In the genomic region with DNA sequence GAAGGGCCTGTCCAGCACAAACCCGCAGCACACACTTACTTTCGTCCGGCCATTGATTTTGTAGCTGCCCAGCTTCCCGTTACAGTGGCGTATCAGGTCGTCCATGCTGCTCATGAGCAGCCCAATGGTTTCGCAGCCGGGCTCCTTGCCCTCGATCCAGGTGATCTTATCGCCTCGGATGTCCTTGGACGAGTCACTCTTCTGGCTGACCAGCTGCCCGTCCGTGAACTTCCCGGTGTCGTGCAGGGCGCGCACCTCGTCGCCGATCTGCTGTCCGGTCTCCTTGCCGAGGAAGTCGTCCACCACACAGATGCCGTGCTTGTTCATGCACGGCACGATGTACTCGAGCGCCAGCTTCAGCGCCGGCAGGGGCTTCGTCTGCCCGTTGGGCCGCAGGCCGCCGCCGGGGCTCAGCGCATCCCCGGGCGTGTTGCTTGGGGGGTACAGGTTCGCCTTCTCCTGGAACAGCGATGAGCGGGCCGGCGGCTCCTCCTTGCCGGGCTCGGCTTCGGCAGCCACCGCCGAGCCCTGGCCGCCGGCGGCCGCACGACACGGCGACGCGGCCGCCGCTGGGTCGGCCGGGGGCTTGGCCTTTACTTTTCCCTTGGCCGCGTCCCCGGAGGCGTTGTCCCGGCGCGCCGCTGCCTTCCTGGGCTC, we compare ENCODE assay signal across 1 cellular context.
TF ChIP-seq lines count a peak whose summit lies in the region.

No MANE protein-coding gene starts in this region.

TF ChIP-seq in K562, 482 proteins besides CTCF, POLR2A, EP300 and RAD21 (continued from another document and continues in another):
- TF ChIP-seq, protein P1, sequence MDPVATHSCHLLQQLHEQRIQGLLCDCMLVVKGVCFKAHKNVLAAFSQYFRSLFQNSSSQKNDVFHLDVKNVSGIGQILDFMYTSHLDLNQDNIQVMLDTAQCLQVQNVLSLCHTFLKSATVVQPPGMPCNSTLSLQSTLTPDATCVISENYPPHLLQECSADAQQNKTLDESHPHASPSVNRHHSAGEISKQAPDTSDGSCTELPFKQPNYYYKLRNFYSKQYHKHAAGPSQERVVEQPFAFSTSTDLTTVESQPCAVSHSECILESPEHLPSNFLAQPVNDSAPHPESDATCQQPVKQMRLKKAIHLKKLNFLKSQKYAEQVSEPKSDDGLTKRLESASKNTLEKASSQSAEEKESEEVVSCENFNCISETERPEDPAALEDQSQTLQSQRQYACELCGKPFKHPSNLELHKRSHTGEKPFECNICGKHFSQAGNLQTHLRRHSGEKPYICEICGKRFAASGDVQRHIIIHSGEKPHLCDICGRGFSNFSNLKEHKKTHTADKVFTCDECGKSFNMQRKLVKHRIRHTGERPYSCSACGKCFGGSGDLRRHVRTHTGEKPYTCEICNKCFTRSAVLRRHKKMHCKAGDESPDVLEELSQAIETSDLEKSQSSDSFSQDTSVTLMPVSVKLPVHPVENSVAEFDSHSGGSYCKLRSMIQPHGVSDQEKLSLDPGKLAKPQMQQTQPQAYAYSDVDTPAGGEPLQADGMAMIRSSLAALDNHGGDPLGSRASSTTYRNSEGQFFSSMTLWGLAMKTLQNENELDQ (CRISPR knock-in tag; IDR thresholded peaks at IDR 0.05; ENCODE audit: borderline replicate concordance): 0 out of 2 replicates have a peak, but pooled peaks have one; percentile 49
- TF ChIP-seq GABPB1 (CRISPR knock-in tag; IDR thresholded peaks at IDR 0.05) (peak; percentile 66; the same call in 1 of the 2 replicates), CHCHD3 (CRISPR knock-in tag; IDR thresholded peaks at IDR 0.05) (no peak), ZNF24 (IDR thresholded peaks at IDR 0.05) (no peak), BACH1 (tag; IDR thresholded peaks at IDR 0.05) (no peak), PRPF4 (IDR thresholded peaks at IDR 0.05; ENCODE audit: insufficient read depth, low read depth, low read length, poor library complexity, severe bottlenecking) (no peak), ZNF444 (CRISPR knock-in tag; IDR thresholded peaks at IDR 0.05) (no peak), TCF3 (CRISPR knock-in tag; IDR thresholded peaks at IDR 0.05) (peak; percentile 25; the same call in 1 of the 2 replicates), RBFOX2 (IDR thresholded peaks at IDR 0.05; ENCODE audit: low read depth, low read length) (peak; percentile 65), ZEB2 (IDR thresholded peaks at IDR 0.05) (peak; percentile 47; the same call in 1 of the 2 replicates), PPARD (CRISPR knock-in tag; IDR thresholded peaks at IDR 0.05) (no peak), KDM2B (CRISPR knock-in tag; IDR thresholded peaks at IDR 0.05) (peak; percentile 79; the same call in 1 of the 2 replicates), ZNF263 (CRISPR knock-in tag; IDR thresholded peaks at IDR 0.05; ENCODE audit: borderline replicate concordance) (no peak), ESRRA (IDR thresholded peaks at IDR 0.05; ENCODE audit: borderline replicate concordance, low read depth) (peak; percentile 93), RUNX1 (IDR thresholded peaks at IDR 0.05; ENCODE audit: low read depth) (peak; percentile 23; the same call in 1 of the 2 replicates), SMARCA4 (IDR thresholded peaks at IDR 0.05) (peak; percentile 62), RCOR1 (IDR thresholded peaks at IDR 0.05; ENCODE audit: borderline replicate concordance in 1 of 2, low read depth in 2 of 2, low read length in 2 of 2) (peak in 1 of 2 experiments; percentile 66; a peak in 2 of 4 replicates), SMARCB1 (IDR thresholded peaks at IDR 0.05; ENCODE audit: insufficient read length, low read depth) (no peak), BCOR (IDR thresholded peaks at IDR 0.05) (peak; percentile 80), ZNF124 (CRISPR knock-in tag; IDR thresholded peaks at IDR 0.05) (no peak), ATF1 (CRISPR knock-in tag; IDR thresholded peaks at IDR 0.05) (no peak), ATF1 (tag; IDR thresholded peaks at IDR 0.05) (peak; percentile 15; the same call in 1 of the 2 replicates), SAFB (IDR thresholded peaks at IDR 0.05; ENCODE audit: borderline replicate concordance, low read depth, low read length) (0 out of 2 replicates have a peak, but pooled peaks have one; percentile 13), PHB (CRISPR knock-in tag; IDR thresholded peaks at IDR 0.05) (no peak), RAD51 (IDR thresholded peaks at IDR 0.05; ENCODE audit: borderline replicate concordance, low read depth) (no peak), CREM (IDR thresholded peaks at IDR 0.05; ENCODE audit: low read depth) (peak; percentile 61; the same call in 1 of the 2 replicates), TGIF2 (CRISPR knock-in tag; IDR thresholded peaks at IDR 0.05) (no peak), PML (IDR thresholded peaks at IDR 0.05; ENCODE audit: low read length) (0 out of 2 replicates have a peak, but pooled peaks have one; percentile 34)
- TF ChIP-seq, protein P2, sequence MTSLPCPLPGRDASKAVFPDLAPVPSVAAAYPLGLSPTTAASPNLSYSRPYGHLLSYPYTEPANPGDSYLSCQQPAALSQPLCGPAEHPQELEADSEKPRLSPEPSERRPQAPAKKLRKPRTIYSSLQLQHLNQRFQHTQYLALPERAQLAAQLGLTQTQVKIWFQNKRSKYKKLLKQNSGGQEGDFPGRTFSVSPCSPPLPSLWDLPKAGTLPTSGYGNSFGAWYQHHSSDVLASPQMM (CRISPR knock-in tag; IDR thresholded peaks at IDR 0.05): no peak
- TF ChIP-seq, protein P3, sequence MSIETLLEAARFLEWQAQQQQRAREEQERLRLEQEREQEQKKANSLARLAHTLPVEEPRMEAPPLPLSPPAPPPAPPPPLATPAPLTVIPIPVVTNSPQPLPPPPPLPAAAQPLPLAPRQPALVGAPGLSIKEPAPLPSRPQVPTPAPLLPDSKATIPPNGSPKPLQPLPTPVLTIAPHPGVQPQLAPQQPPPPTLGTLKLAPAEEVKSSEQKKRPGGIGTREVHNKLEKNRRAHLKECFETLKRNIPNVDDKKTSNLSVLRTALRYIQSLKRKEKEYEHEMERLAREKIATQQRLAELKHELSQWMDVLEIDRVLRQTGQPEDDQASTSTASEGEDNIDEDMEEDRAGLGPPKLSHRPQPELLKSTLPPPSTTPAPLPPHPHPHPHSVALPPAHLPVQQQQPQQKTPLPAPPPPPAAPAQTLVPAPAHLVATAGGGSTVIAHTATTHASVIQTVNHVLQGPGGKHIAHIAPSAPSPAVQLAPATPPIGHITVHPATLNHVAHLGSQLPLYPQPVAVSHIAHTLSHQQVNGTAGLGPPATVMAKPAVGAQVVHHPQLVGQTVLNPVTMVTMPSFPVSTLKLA (conservative IDR thresholded peaks at IDR 0.05): 0 out of 4 replicates have a peak, but pooled peaks of 1 of the 2 experiments have one; percentile 30
- TF ChIP-seq, protein P4, sequence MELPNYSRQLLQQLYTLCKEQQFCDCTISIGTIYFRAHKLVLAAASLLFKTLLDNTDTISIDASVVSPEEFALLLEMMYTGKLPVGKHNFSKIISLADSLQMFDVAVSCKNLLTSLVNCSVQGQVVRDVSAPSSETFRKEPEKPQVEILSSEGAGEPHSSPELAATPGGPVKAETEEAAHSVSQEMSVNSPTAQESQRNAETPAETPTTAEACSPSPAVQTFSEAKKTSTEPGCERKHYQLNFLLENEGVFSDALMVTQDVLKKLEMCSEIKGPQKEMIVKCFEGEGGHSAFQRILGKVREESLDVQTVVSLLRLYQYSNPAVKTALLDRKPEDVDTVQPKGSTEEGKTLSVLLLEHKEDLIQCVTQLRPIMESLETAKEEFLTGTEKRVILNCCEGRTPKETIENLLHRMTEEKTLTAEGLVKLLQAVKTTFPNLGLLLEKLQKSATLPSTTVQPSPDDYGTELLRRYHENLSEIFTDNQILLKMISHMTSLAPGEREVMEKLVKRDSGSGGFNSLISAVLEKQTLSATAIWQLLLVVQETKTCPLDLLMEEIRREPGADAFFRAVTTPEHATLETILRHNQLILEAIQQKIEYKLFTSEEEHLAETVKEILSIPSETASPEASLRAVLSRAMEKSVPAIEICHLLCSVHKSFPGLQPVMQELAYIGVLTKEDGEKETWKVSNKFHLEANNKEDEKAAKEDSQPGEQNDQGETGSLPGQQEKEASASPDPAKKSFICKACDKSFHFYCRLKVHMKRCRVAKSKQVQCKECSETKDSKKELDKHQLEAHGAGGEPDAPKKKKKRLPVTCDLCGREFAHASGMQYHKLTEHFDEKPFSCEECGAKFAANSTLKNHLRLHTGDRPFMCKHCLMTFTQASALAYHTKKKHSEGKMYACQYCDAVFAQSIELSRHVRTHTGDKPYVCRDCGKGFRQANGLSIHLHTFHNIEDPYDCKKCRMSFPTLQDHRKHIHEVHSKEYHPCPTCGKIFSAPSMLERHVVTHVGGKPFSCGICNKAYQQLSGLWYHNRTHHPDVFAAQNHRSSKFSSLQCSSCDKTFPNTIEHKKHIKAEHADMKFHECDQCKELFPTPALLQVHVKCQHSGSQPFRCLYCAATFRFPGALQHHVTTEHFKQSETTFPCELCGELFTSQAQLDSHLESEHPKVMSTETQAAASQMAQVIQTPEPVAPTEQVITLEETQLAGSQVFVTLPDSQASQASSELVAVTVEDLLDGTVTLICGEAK (IDR thresholded peaks at IDR 0.05): 0 out of 2 replicates have a peak, but pooled peaks have one; percentile 19
- TF ChIP-seq, protein P4 (CRISPR knock-in tag; IDR thresholded peaks at IDR 0.05): no peak
- TF ChIP-seq, protein P5, sequence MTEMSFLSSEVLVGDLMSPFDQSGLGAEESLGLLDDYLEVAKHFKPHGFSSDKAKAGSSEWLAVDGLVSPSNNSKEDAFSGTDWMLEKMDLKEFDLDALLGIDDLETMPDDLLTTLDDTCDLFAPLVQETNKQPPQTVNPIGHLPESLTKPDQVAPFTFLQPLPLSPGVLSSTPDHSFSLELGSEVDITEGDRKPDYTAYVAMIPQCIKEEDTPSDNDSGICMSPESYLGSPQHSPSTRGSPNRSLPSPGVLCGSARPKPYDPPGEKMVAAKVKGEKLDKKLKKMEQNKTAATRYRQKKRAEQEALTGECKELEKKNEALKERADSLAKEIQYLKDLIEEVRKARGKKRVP (CRISPR knock-in tag; IDR thresholded peaks at IDR 0.05): no peak
- TF ChIP-seq, protein P6, sequence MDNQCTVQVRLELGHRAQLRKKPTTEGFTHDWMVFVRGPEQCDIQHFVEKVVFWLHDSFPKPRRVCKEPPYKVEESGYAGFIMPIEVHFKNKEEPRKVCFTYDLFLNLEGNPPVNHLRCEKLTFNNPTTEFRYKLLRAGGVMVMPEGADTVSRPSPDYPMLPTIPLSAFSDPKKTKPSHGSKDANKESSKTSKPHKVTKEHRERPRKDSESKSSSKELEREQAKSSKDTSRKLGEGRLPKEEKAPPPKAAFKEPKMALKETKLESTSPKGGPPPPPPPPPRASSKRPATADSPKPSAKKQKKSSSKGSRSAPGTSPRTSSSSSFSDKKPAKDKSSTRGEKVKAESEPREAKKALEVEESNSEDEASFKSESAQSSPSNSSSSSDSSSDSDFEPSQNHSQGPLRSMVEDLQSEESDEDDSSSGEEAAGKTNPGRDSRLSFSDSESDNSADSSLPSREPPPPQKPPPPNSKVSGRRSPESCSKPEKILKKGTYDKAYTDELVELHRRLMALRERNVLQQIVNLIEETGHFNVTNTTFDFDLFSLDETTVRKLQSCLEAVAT (IDR thresholded peaks at IDR 0.05): peak; percentile 42 to 61; a peak in 1 of 4 replicates
- TF ChIP-seq, protein P7, sequence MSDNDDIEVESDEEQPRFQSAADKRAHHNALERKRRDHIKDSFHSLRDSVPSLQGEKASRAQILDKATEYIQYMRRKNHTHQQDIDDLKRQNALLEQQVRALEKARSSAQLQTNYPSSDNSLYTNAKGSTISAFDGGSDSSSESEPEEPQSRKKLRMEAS (CRISPR knock-in tag; IDR thresholded peaks at IDR 0.05): no peak; the same call in 1 of the 2 replicates
- TF ChIP-seq, protein P8, sequence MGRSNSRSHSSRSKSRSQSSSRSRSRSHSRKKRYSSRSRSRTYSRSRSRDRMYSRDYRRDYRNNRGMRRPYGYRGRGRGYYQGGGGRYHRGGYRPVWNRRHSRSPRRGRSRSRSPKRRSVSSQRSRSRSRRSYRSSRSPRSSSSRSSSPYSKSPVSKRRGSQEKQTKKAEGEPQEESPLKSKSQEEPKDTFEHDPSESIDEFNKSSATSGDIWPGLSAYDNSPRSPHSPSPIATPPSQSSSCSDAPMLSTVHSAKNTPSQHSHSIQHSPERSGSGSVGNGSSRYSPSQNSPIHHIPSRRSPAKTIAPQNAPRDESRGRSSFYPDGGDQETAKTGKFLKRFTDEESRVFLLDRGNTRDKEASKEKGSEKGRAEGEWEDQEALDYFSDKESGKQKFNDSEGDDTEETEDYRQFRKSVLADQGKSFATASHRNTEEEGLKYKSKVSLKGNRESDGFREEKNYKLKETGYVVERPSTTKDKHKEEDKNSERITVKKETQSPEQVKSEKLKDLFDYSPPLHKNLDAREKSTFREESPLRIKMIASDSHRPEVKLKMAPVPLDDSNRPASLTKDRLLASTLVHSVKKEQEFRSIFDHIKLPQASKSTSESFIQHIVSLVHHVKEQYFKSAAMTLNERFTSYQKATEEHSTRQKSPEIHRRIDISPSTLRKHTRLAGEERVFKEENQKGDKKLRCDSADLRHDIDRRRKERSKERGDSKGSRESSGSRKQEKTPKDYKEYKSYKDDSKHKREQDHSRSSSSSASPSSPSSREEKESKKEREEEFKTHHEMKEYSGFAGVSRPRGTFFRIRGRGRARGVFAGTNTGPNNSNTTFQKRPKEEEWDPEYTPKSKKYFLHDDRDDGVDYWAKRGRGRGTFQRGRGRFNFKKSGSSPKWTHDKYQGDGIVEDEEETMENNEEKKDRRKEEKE (IDR thresholded peaks at IDR 0.05; ENCODE audit: borderline replicate concordance in 1 of 2, control insufficient read depth in 1 of 2, low read depth in 2 of 2, low read length in 1 of 2): 0 out of 4 replicates have a peak, but pooled peaks of 1 of the 2 experiments have one; percentile 7
